9 cellular contexts compared by ENCODE assay signal in genomic region chr4:109912706-109913621, GRCh38. TPM values are rescaled to one million over a fixed set of nuclear protein-coding genes. Genes with fewer than 3 reads are reported as not detected.
DNase-seq lines count a peak whose midpoint lies in the region; ATAC-seq and TF ChIP-seq lines count a peak whose summit lies in the region.
"Had no signal": no experiment of that assay in that cellular context is flagged by ENCODE, and none has a peak within 500 bp of the region (broad histone marks: within the 10 kb centered on the region; RNA-seq: fewer than 3 reads in every experiment).

EGF (plus strand) TSS chr4:109912883; CDS start chr4:109913336, 453 bp downstream.

- 30 to 35% methylated on average over 9 of the region's 9 CpGs for WGBS in body of pancreas, 2 donors

- H3K27ac Mint-ChIP-seq in Calu3 (ENCODE audit: unreplicated experiment), result no peak within 1 kb of the TSS

- H3K9me3 ChIP-seq in body of pancreas, result no peaks in the 10 kb centered on the region
- H3K9me3 ChIP-seq in vagina, result no peaks in the 10 kb centered on the region
- H3K9me3 ChIP-seq: ascending aorta had no signal

- H3K4me1 ChIP-seq in body of pancreas (peaks cover 10% of the 10 kb centered on the region), vagina (no peaks in the 10 kb centered on the region)
- H3K4me1 ChIP-seq: ascending aorta had no signal

- ATAC-seq in HG02885 (IDR thresholded peaks at IDR 0.05; ENCODE audit: poor library complexity, unreplicated experiment) (peak; percentile 43), body of pancreas (peak; percentile 72)

- 0 out of 2 replicates have a peak within 1 kb of the TSS, but pooled peaks have one; percentile 25 for H3K27ac ChIP-seq in 22Rv1
- peak within 1 kb of the TSS; percentile 71 to 88 (median 84) for H3K27ac ChIP-seq in body of pancreas
- no peak within 1 kb of the TSS for H3K27ac ChIP-seq in vagina
- H3K27ac ChIP-seq: ascending aorta had no signal

- H3K9me3 Mint-ChIP-seq in Calu3 (ENCODE audit: low read depth, unreplicated experiment), result no peaks in the 10 kb centered on the region

- no peaks in the 10 kb centered on the region for H3K36me3 ChIP-seq in body of pancreas (replicated peaks in 1 of 2; ENCODE audit: insufficient read depth in 1 of 2, low read depth in 2 of 2)
- no peaks in the 10 kb centered on the region for H3K36me3 ChIP-seq in vagina
- H3K36me3 ChIP-seq: ascending aorta had no signal

- intact Hi-C loops in body of pancreas (cut with DNase I), result no loop called here
- intact Hi-C loops in vagina (cut with DNase I), result no loop called here
- intact Hi-C loops in posterior cingulate gyrus (cut with DNase I), result no loop called here
- intact Hi-C loops in Calu3 (cut with micrococcal nuclease; ENCODE audit: unreplicated experiment), result no loop called here

- H3K27me3 ChIP-seq in body of pancreas (no peaks in the 10 kb centered on the region), vagina (no peaks in the 10 kb centered on the region)
- H3K27me3 ChIP-seq: ascending aorta had no signal

- no TSS peak for BruUV-seq in Calu3 (replicated peaks; lab: Mats Ljungman, UMichigan)

- H3K4me1 Mint-ChIP-seq in Calu3 (ENCODE audit: low read depth, unreplicated experiment), result peaks cover 18% of the 10 kb centered on the region

- TF ChIP-seq POLR2A in body of pancreas (IDR thresholded peaks at IDR 0.05) (peak; percentile 33 to 89 (median 89)), vagina (IDR thresholded peaks at IDR 0.05) (no peak)

- no peak within 1 kb of the TSS for H3K4me3 Mint-ChIP-seq in Calu3 (ENCODE audit: low read depth, unreplicated experiment)

- CTCF ChIA-PET in Calu3 (lab: Charles Lee), result no interaction called here

- H3K4me3 ChIP-seq in body of pancreas (peak within 1 kb of the TSS in 1 of 2 donors; percentile 33), vagina (no peak within 1 kb of the TSS)
- H3K4me3 ChIP-seq: ascending aorta had no signal

- no peaks in the 10 kb centered on the region for H3K36me3 Mint-ChIP-seq in Calu3 (ENCODE audit: insufficient read depth, unreplicated experiment)

- DNase-seq in body of pancreas (peak in 3 of 4 donors; percentile 44 to 57 (median 44)), kidney glomerular epithelial cell (lab: John Stamatoyannopoulos, UW) (peak; percentile 46), vagina (ENCODE audit: extremely low spot score in 2 of 2) (no peak), posterior cingulate gyrus (no peak), Calu3 (no peak), NCI-H1092 treated with DMSO at 0.1 percent for 48 hours (lab: John Stamatoyannopoulos, UW) (no peak)

- TF ChIP-seq CTCF in 22Rv1 (IDR thresholded peaks at IDR 0.05) (no peak), body of pancreas (IDR thresholded peaks at IDR 0.05) (no peak), vagina (IDR thresholded peaks at IDR 0.05) (no peak), Calu3 (IDR thresholded peaks at IDR 0.05; ENCODE audit: unreplicated experiment) (no peak)

- H3K27me3 Mint-ChIP-seq in Calu3 (ENCODE audit: unreplicated experiment), result no peaks in the 10 kb centered on the region

RNA-seq across cellular contexts. Expression of gene EGF, which starts in this region (rescaled TPM):
- total RNA-seq in body of pancreas, result 10 to 100 TPM; 44.1 to 51.1 TPM
- 0.74 TPM for total RNA-seq in vagina
- total RNA-seq in Calu3 (2022), result 1.4 and 1.6 TPM in 2 replicates
- total RNA-seq: ascending aorta had no signal

Comparison
In these comparisons a context has a peak if more than half of its experiments do, and no peak if none do; other contexts are left out.
1. RNA of gene EGF (total RNA-seq): 44.1 to 51.1 TPM in body of pancreas; 1.4 to 1.6 TPM in Calu3 and 0.74 TPM in vagina (single experiment); every median in the first group is over 10 times any median in the second.
2. DNase-seq: peak in body of pancreas (3 of 4) and kidney glomerular epithelial cell (single experiment); none in vagina (0 of 2), posterior cingulate gyrus (0 of 10), Calu3 (single experiment) and NCI-H1092 treated with DMSO at 0.1 percent for 48 hours (single experiment).
3. POLR2A ChIP-seq: peak in body of pancreas (3 of 3); none in vagina (0 of 2).